Comparison of ENCODE assay signal across 1 cellular context in the genomic region with DNA sequence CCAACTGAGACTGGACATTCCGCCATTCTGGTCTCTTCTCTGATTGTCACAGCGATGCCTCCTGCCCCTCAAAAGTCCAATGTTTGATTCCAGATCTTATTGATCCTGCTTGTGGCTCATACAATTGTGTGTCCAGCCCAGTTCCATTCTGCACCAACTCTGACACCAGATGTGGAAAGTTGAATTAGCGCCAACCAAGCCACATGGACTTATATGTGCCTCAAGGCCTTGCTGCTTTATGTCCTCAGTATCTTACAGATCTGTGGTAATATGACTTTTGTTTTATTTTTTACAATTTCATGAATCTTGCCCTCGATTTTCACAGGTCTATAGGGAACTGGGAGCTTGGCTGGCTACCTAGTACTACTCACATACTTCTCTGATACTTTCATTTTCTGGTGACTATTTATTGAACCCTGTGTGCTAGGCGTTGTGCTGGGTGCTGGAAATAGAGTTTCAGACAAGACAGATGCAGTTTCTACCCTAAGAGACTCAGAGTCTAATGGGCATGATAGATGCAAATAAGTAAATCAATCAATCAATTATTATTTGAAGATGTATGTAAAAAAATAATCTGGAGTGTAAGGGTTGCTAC.
TF ChIP-seq lines count a peak whose summit lies in the region.

No MANE protein-coding gene starts in this region.

TF ChIP-seq in H1, 55 proteins besides CTCF, POLR2A, EP300 and RAD21 (continued from another document):
- TF ChIP-seq, protein P1, sequence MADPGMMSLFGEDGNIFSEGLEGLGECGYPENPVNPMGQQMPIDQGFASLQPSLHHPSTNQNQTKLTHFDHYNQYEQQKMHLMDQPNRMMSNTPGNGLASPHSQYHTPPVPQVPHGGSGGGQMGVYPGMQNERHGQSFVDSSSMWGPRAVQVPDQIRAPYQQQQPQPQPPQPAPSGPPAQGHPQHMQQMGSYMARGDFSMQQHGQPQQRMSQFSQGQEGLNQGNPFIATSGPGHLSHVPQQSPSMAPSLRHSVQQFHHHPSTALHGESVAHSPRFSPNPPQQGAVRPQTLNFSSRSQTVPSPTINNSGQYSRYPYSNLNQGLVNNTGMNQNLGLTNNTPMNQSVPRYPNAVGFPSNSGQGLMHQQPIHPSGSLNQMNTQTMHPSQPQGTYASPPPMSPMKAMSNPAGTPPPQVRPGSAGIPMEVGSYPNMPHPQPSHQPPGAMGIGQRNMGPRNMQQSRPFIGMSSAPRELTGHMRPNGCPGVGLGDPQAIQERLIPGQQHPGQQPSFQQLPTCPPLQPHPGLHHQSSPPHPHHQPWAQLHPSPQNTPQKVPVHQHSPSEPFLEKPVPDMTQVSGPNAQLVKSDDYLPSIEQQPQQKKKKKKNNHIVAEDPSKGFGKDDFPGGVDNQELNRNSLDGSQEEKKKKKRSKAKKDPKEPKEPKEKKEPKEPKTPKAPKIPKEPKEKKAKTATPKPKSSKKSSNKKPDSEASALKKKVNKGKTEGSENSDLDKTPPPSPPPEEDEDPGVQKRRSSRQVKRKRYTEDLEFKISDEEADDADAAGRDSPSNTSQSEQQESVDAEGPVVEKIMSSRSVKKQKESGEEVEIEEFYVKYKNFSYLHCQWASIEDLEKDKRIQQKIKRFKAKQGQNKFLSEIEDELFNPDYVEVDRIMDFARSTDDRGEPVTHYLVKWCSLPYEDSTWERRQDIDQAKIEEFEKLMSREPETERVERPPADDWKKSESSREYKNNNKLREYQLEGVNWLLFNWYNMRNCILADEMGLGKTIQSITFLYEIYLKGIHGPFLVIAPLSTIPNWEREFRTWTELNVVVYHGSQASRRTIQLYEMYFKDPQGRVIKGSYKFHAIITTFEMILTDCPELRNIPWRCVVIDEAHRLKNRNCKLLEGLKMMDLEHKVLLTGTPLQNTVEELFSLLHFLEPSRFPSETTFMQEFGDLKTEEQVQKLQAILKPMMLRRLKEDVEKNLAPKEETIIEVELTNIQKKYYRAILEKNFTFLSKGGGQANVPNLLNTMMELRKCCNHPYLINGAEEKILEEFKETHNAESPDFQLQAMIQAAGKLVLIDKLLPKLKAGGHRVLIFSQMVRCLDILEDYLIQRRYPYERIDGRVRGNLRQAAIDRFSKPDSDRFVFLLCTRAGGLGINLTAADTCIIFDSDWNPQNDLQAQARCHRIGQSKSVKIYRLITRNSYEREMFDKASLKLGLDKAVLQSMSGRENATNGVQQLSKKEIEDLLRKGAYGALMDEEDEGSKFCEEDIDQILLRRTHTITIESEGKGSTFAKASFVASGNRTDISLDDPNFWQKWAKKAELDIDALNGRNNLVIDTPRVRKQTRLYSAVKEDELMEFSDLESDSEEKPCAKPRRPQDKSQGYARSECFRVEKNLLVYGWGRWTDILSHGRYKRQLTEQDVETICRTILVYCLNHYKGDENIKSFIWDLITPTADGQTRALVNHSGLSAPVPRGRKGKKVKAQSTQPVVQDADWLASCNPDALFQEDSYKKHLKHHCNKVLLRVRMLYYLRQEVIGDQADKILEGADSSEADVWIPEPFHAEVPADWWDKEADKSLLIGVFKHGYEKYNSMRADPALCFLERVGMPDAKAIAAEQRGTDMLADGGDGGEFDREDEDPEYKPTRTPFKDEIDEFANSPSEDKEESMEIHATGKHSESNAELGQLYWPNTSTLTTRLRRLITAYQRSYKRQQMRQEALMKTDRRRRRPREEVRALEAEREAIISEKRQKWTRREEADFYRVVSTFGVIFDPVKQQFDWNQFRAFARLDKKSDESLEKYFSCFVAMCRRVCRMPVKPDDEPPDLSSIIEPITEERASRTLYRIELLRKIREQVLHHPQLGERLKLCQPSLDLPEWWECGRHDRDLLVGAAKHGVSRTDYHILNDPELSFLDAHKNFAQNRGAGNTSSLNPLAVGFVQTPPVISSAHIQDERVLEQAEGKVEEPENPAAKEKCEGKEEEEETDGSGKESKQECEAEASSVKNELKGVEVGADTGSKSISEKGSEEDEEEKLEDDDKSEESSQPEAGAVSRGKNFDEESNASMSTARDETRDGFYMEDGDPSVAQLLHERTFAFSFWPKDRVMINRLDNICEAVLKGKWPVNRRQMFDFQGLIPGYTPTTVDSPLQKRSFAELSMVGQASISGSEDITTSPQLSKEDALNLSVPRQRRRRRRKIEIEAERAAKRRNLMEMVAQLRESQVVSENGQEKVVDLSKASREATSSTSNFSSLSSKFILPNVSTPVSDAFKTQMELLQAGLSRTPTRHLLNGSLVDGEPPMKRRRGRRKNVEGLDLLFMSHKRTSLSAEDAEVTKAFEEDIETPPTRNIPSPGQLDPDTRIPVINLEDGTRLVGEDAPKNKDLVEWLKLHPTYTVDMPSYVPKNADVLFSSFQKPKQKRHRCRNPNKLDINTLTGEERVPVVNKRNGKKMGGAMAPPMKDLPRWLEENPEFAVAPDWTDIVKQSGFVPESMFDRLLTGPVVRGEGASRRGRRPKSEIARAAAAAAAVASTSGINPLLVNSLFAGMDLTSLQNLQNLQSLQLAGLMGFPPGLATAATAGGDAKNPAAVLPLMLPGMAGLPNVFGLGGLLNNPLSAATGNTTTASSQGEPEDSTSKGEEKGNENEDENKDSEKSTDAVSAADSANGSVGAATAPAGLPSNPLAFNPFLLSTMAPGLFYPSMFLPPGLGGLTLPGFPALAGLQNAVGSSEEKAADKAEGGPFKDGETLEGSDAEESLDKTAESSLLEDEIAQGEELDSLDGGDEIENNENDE (IDR thresholded peaks at IDR 0.05; ENCODE audit: insufficient replicate concordance, low read length) = no peak
